Comparison of ENCODE assay signal across 22 cellular contexts in the genomic region with DNA sequence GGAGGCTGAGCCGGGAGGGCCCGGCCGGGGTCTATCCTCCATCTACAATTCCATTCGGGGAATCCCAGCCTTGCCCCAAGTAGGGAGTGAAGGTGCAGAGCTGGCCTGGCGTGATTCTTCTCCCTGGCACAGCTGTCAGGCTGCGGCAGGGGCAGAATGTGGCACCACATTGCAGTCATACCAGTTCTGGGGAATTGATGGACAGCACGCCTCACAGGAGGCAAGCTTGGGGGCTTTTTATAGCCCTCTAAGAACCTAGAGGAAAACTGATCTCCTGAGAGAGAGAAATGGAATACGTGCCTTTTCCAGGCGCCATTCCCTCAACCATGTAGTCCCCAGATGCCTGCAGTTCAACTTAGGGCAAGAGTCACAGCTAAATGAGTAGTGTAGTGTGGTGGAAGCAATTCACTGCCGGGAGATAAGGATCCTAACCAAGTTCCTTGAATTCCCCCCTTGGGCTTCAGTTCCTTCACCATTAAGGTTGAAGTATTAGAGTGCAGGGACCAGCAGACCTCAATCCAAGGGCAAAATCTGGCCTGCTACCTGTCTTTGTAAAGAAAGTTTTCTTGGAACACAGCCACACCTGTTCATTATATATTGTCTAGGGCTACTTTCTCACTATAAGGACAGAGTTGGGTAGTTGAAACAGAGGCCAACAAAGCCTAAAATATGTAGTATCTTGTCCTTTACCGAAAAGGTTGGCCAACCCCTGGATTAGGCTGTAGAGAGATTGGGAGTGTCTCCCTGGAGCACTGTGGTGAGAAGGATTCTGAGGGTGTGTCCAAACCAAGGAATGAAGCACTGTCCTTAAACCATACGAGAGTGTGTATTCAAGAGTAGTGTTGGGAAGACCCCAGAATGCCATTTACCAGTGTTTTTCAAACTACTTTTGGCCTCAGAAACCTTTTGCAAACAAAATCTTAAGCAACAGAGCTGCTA. TPM values are rescaled to one million over a fixed set of nuclear protein-coding genes. Genes with fewer than 3 reads are reported as not detected.
DNase-seq lines count a peak whose midpoint lies in the region; ATAC-seq, FAIRE-seq and TF ChIP-seq lines count a peak whose summit lies in the region.
"Had no signal": no experiment of that assay in that cellular context is flagged by ENCODE, and none has a peak within 500 bp of the region (broad histone marks: within the 10 kb centered on the region; RNA-seq: fewer than 3 reads in every experiment).

No MANE protein-coding gene starts in this region.

- in situ Hi-C loops in HepG2 (cut with HindIII; ENCODE audit: extremely low pct_ligation_motif_present, low pct_unique_long_range_greater_than_20kb) = no loop called here

- H3K27me3 Mint-ChIP-seq in endothelial cell (ENCODE audit: unreplicated experiment) = peaks cover 16% of the 10 kb centered on the region
- H3K27me3 Mint-ChIP-seq in activated CD4-positive, alpha-beta memory T cell treated with anti-CD3 and anti-CD28 coated beads, Interleukin-2, amount 10 ng/mL, durations not matched to agents 7 days and 5 days = peaks cover 29% of the 10 kb centered on the region

- TF ChIP-seq RAD21 in HepG2 (CRISPR knock-in tag; IDR thresholded peaks at IDR 0.05) = no peak

- WGBS in heart right ventricle, 2 donors = 48 to 55% methylated on average over 12 of the region's 12 CpGs
- WGBS in HepG2 (ENCODE audit: low lambda C conversion rate) = 67% methylated on average over 11 of the region's 12 CpGs

- H3K9me3 ChIP-seq in heart right ventricle = no peaks in the 10 kb centered on the region
- no peaks in the 10 kb centered on the region for H3K9me3 ChIP-seq in skeletal muscle tissue (ENCODE audit: control insufficient read depth in 3 of 3, low read length in 3 of 3)
- no peaks in the 10 kb centered on the region for H3K9me3 ChIP-seq in HepG2 (ENCODE audit: low read length)
- H3K9me3 ChIP-seq: MG63, Peyer's patch had no signal

- no peak for FAIRE-seq in HepG2 (lab: Jason Lieb, UNC)
- FAIRE-seq: D721Med, GM12892, GM18507 had no signal

- POLR2A ChIA-PET in activated CD4-positive, alpha-beta memory T cell treated with anti-CD3 and anti-CD28 coated beads, Interleukin-2, amount 10 ng/mL, durations not matched to agents 7 days and 5 days (lab: Charles Lee) = no interaction called here
- POLR2A ChIA-PET in HepG2 (lab: Yijun Ruan, JAX) = no interaction called here

- no peak overlapping the region for H2AFZ ChIP-seq in HepG2 (ENCODE audit: low read length)

- no peak for TF ChIP-seq POLR2A in HepG2 (IDR thresholded peaks at IDR 0.05; ENCODE audit: insufficient read depth in 1 of 2, low read depth in 2 of 2, low read length in 2 of 2)

- peaks cover 0 to 21% (median 0%) of the 10 kb centered on the region in 9 donors for H3K36me3 ChIP-seq in heart right ventricle
- peaks cover 0 to 2% (median 0%) of the 10 kb centered on the region in 3 donors for H3K36me3 ChIP-seq in skeletal muscle tissue (ENCODE audit: control insufficient read depth in 3 of 3, insufficient read depth in 3 of 3, low read length in 3 of 3)
- no peaks in the 10 kb centered on the region for H3K36me3 ChIP-seq in HepG2 (replicated peaks in 1 of 2; ENCODE audit: control insufficient read depth in 1 of 2, insufficient read depth in 2 of 2, low read length in 2 of 2)
- H3K36me3 ChIP-seq: Peyer's patch had no signal

- no peak overlapping the region for H3K4me2 ChIP-seq in HepG2 (ENCODE audit: low read depth, low read length)

- peak overlapping the region; percentile 8 to 97 (median 84) for H3K27ac ChIP-seq in heart right ventricle
- peak overlapping the region; percentile 84 for H3K27ac ChIP-seq in skeletal muscle tissue (ENCODE audit: low read depth, low read length)
- no peak overlapping the region for H3K27ac ChIP-seq in HepG2 (ENCODE audit: extremely low read length, insufficient read depth, low read length)
- H3K27ac ChIP-seq: Peyer's patch had no signal

- CTCF ChIA-PET in activated CD4-positive, alpha-beta memory T cell treated with anti-CD3 and anti-CD28 coated beads, Interleukin-2, amount 10 ng/mL, durations not matched to agents 7 days and 5 days (lab: Charles Lee) = interaction anchor here (1.3 to 1.5 kb wide), 2 partner anchors 13 to 141 kb away, joined by 3 read pairs; a partner anchor contains a TSS
- CTCF ChIA-PET in HepG2 (lab: Yijun Ruan, JAX; ENCODE audit: low intra/inter-chr PET ratio, low total read pairs) = no interaction called here

- peaks cover 78% of the 10 kb centered on the region for H3K36me3 Mint-ChIP-seq in endothelial cell (ENCODE audit: low read depth, unreplicated experiment)
- no peaks in the 10 kb centered on the region for H3K36me3 Mint-ChIP-seq in activated CD4-positive, alpha-beta memory T cell treated with anti-CD3 and anti-CD28 coated beads, Interleukin-2, amount 10 ng/mL, durations not matched to agents 7 days and 5 days (ENCODE audit: low read depth)
- H3K36me3 Mint-ChIP-seq: CD8-positive, alpha-beta memory T cell had no signal

- H3K9ac ChIP-seq in skeletal muscle tissue (ENCODE audit: low read depth in 1 of 3, low read length in 3 of 3) (peak overlapping the region; percentile 14 to 36 (median 18)), HepG2 (ENCODE audit: insufficient read depth, low read depth, low read length) (no peak overlapping the region)

- TF ChIP-seq EP300 in HepG2 (IDR thresholded peaks at IDR 0.05; ENCODE audit: low read depth in 2 of 2, low read length in 2 of 2) (no peak), HepG2 (CRISPR knock-in tag; IDR thresholded peaks at IDR 0.05; ENCODE audit: borderline replicate concordance) (no peak)

- no peaks in the 10 kb centered on the region for H3K79me2 ChIP-seq in HepG2 (ENCODE audit: insufficient read depth, low read length)

- no peaks in the 10 kb centered on the region for H4K20me1 ChIP-seq in HepG2 (ENCODE audit: insufficient read depth, low read length)

- H3K4me3 ChIP-seq in heart right ventricle (no peak overlapping the region), skeletal muscle tissue (ENCODE audit: low read length in 3 of 3) (peak overlapping the region in 1 of 3 donors; percentile 46), HepG2 (replicated peaks in 1 of 3; ENCODE audit: insufficient read depth in 1 of 3, low read depth in 2 of 3, low read length in 3 of 3) (no peak overlapping the region)
- H3K4me3 ChIP-seq: MG63, Peyer's patch had no signal

- DNase-seq in endothelial cell (ENCODE audit: low spot score) = no peak
- no peak for DNase-seq in heart right ventricle
- DNase-seq in myocyte (ENCODE audit: low read depth) = peak; percentile 95
- DNase-seq in activated CD4-positive, alpha-beta memory T cell treated with anti-CD3 and anti-CD28 coated beads, Interleukin-2, amount 10 ng/mL, durations not matched to agents 7 days and 5 days = no peak
- no peak for DNase-seq in NCI-H1105 treated with DMSO at 0.1 percent for 48 hours (lab: John Stamatoyannopoulos, UW)
- no peak for DNase-seq in HepG2 (ENCODE audit: low spot score)
- DNase-seq: C1 segment of cervical spinal cord; CD8-positive, alpha-beta memory T cell; GOT3; Kasumi-1; MG63; NCI-H1048; NCI-H1436 treated with DMSO at 0.1 percent for 48 hours; NCI-H2029; NK-92 treated with Interleukin-12 subunit alpha and Interleukin-12 subunit beta, amount 100 ng/mL, for 24 hours; Peyer's patch; SHP77 had no signal

- H3K4me1 Mint-ChIP-seq in endothelial cell (ENCODE audit: unreplicated experiment) = peaks cover 89% of the 10 kb centered on the region
- H3K4me1 Mint-ChIP-seq in activated CD4-positive, alpha-beta memory T cell treated with anti-CD3 and anti-CD28 coated beads, Interleukin-2, amount 10 ng/mL, durations not matched to agents 7 days and 5 days = no peaks in the 10 kb centered on the region
- H3K4me1 Mint-ChIP-seq: CD8-positive, alpha-beta memory T cell had no signal

- no peaks in the 10 kb centered on the region for H3K9me3 Mint-ChIP-seq in endothelial cell (ENCODE audit: unreplicated experiment)
- H3K9me3 Mint-ChIP-seq in activated CD4-positive, alpha-beta memory T cell treated with anti-CD3 and anti-CD28 coated beads, Interleukin-2, amount 10 ng/mL, durations not matched to agents 7 days and 5 days = no peaks in the 10 kb centered on the region
- H3K9me3 Mint-ChIP-seq: CD8-positive, alpha-beta memory T cell had no signal

- intact Hi-C loops in heart right ventricle (cut with DNase I) (no loop called here), HepG2 (cut with micrococcal nuclease; ENCODE audit: unreplicated experiment) (no loop called here)

- H3K4me3 Mint-ChIP-seq in endothelial cell (ENCODE audit: unreplicated experiment) = peak overlapping the region; percentile 57
- no peak overlapping the region for H3K4me3 Mint-ChIP-seq in activated CD4-positive, alpha-beta memory T cell treated with anti-CD3 and anti-CD28 coated beads, Interleukin-2, amount 10 ng/mL, durations not matched to agents 7 days and 5 days
- H3K4me3 Mint-ChIP-seq: CD8-positive, alpha-beta memory T cell had no signal

- peaks cover 14 to 100% (median 95%) of the 10 kb centered on the region in 9 donors for H3K4me1 ChIP-seq in heart right ventricle
- peaks cover 66 to 87% (median 81%) of the 10 kb centered on the region in 3 donors for H3K4me1 ChIP-seq in skeletal muscle tissue (ENCODE audit: control insufficient read depth in 3 of 3, insufficient read depth in 3 of 3, low read length in 3 of 3)
- no peaks in the 10 kb centered on the region for H3K4me1 ChIP-seq in HepG2 (ENCODE audit: insufficient read depth, low read length)
- H3K4me1 ChIP-seq: Peyer's patch had no signal

- TF ChIP-seq CTCF in endothelial cell (IDR thresholded peaks at IDR 0.05; ENCODE audit: unreplicated experiment) (no peak), heart right ventricle (IDR thresholded peaks at IDR 0.05) (no peak), HepG2 (CRISPR knock-in tag; IDR thresholded peaks at IDR 0.05) (no peak)

- ATAC-seq in heart right ventricle (peak; percentile 12 to 69 (median 46)), HepG2 (no peak)
- ATAC-seq: HCT116 had no signal

- no peaks in the 10 kb centered on the region for H3K27me3 ChIP-seq in heart right ventricle
- no peaks in the 10 kb centered on the region for H3K27me3 ChIP-seq in skeletal muscle tissue (ENCODE audit: control insufficient read depth in 3 of 3, insufficient read depth in 3 of 3, low read length in 3 of 3)
- H3K27me3 ChIP-seq in HepG2 (ENCODE audit: control insufficient read depth in 1 of 2, insufficient read depth in 2 of 2, low read length in 2 of 2) = no peaks in the 10 kb centered on the region
- H3K27me3 ChIP-seq: MG63, Peyer's patch had no signal

- no TSS peak for BruUV-seq in HepG2 (replicated peaks; lab: Mats Ljungman, UMichigan)

- peak overlapping the region; percentile 57 for H3K27ac Mint-ChIP-seq in endothelial cell (ENCODE audit: unreplicated experiment)
- no peak overlapping the region for H3K27ac Mint-ChIP-seq in activated CD4-positive, alpha-beta memory T cell treated with anti-CD3 and anti-CD28 coated beads, Interleukin-2, amount 10 ng/mL, durations not matched to agents 7 days and 5 days
- H3K27ac Mint-ChIP-seq: CD8-positive, alpha-beta memory T cell had no signal

RNA-seq across cellular contexts. Expression of a gene that starts 10.6 kb away (rescaled TPM):
- 393 TPM for total RNA-seq in endothelial cell (ENCODE audit: unreplicated experiment)
- total RNA-seq in heart right ventricle = 10 to 100 TPM; 30.3 to 61.6 (median 47.2) TPM
- 10 to 100 TPM; 35.6 to 35.9 TPM for polyA plus RNA-seq in heart right ventricle
- 136 and 239 TPM in 2 replicates for total RNA-seq in myocyte
- polyA plus RNA-seq in myocyte (2012) = 44.8 TPM
- 75.7 TPM for total RNA-seq in skeletal muscle tissue
- total RNA-seq in activated CD4-positive, alpha-beta memory T cell treated with anti-CD3 and anti-CD28 coated beads, Interleukin-2, amount 10 ng/mL, durations not matched to agents 7 days and 5 days = not detected
- 0.38 and 0.66 TPM in 2 replicates for total RNA-seq in HepG2 (2016; rRNA removed; fragmentation: Illumina TruSeq; extraction: Trizol)
- not detected in 2 replicates for total RNA-seq in HepG2 (2016; cell fraction: cytosol; rRNA removed; fragmentation: Illumina TruSeq; extraction: Trizol; ENCODE audit: low read depth)
- 0.41 and 0.86 TPM in 2 replicates for total RNA-seq in HepG2 (2016; cell fraction: insoluble cytoplasmic fraction; rRNA removed; fragmentation: Illumina TruSeq; extraction: Trizol)
- 0.22 and 0.34 TPM in 2 replicates for total RNA-seq in HepG2 (2016; cell fraction: membrane; rRNA removed; fragmentation: Illumina TruSeq; extraction: Trizol)
- 0.25 and 0.40 TPM in 2 replicates for total RNA-seq in HepG2 (2016; cell fraction: nucleus; rRNA removed; fragmentation: Illumina TruSeq; extraction: Trizol)
- 0.67 and 1.0 TPM in 2 replicates for polyA plus RNA-seq in HepG2 (2011; rRNA removed)
- 0.63 and 0.81 TPM in 2 replicates for polyA plus RNA-seq in HepG2 (2011; cell fraction: cytosol; rRNA removed)
- 0.59 and 0.85 TPM in 2 replicates for polyA plus RNA-seq in HepG2 (2011; cell fraction: nucleus; rRNA removed)
- polyA plus RNA-seq in HepG2 (2012) = 1.0 and 1.6 TPM in 2 replicates
- 0.14 and 0.25 TPM in 2 replicates for polyA plus RNA-seq in HepG2 (2016; cell fraction: cytosol; fragmentation: Illumina TruSeq; extraction: Trizol; ENCODE audit: low read depth)
- 0.37 and 0.84 TPM in 2 replicates for polyA plus RNA-seq in HepG2 (2016; cell fraction: insoluble cytoplasmic fraction; fragmentation: Illumina TruSeq; extraction: Trizol; ENCODE audit: low read depth)
- polyA plus RNA-seq in HepG2 (2016; cell fraction: membrane; fragmentation: Illumina TruSeq; extraction: Trizol; ENCODE audit: low read depth) = 0.24 and 0.26 TPM in 2 replicates
- polyA plus RNA-seq in HepG2 (2016; cell fraction: nucleus; fragmentation: Illumina TruSeq; extraction: Trizol; ENCODE audit: insufficient read depth, low read depth) = 0.23 and 0.61 TPM in 2 replicates
- polyA minus RNA-seq in HepG2 (2011; rRNA and poly(A)+ RNA removed; ENCODE audit: low replicate concordance) = 1.3 and 2.6 TPM in 2 replicates
- 0.18 and 0.49 TPM in 2 replicates for polyA minus RNA-seq in HepG2 (2011; cell fraction: cytosol; rRNA and poly(A)+ RNA removed)
- 0.50 and 0.90 TPM in 2 replicates for polyA minus RNA-seq in HepG2 (2011; cell fraction: nucleus; rRNA and poly(A)+ RNA removed)
- polyA plus RNA-seq: CD8-positive, alpha-beta memory T cell had no signal

Comparison
In these comparisons a context has a peak if more than half of its experiments do, and no peak if none do; other contexts are left out.
1. RNA of a gene that starts 10.6 kb away (total RNA-seq): 393 TPM in endothelial cell (single experiment), 136 to 239 TPM in myocyte, 75.7 TPM in skeletal muscle tissue (single experiment) and 30.3 to 61.6 TPM in heart right ventricle; 0.22 to 0.86 TPM in HepG2 and not detected in activated CD4-positive, alpha-beta memory T cell treated with anti-CD3 and anti-CD28 coated beads, Interleukin-2, amount 10 ng/mL, durations not matched to agents 7 days and 5 days; every median in the first group is over 10 times any median in the second.